Comparison of ENCODE assay signal across 12 cellular contexts in genomic region chr9:35519697-35520403, GRCh38. TPM values are rescaled to one million over a fixed set of nuclear protein-coding genes. Genes with fewer than 3 reads are reported as not detected.
DNase-seq lines count a peak whose midpoint lies in the region; ATAC-seq and TF ChIP-seq lines count a peak whose summit lies in the region.
"Had no signal": no experiment of that assay in that cellular context is flagged by ENCODE, and none has a peak within 500 bp of the region (broad histone marks: within the 10 kb centered on the region; RNA-seq: fewer than 3 reads in every experiment).

No MANE protein-coding gene starts in this region.

- H3K4me2 ChIP-seq in mesenchymal stem cell (ENCODE audit: low read length, poor library complexity, severe bottlenecking) = no peak overlapping the region

- peak overlapping the region; percentile 17 to 46 for H3K18ac ChIP-seq in mesenchymal stem cell (ENCODE audit: low read depth in 1 of 2, low read length in 2 of 2)

- DNase-seq in DMS 273 (lab: John Stamatoyannopoulos, UW; ENCODE audit: unreplicated experiment) = peak; percentile 17
- no peak for DNase-seq in DMS 273 treated with DMSO at 0.1 percent for 48 hours (lab: John Stamatoyannopoulos, UW)
- DNase-seq in caudate nucleus (lab: John Stamatoyannopoulos, UW) = no peak
- no peak for DNase-seq in mesenchymal stem cell
- DNase-seq in tibial artery = no peak
- no peak for DNase-seq in activated effector memory CD4-positive, alpha-beta T cell treated with anti-CD3 and anti-CD28 coated beads, Interleukin-2, amount 50 U/mL, for 16 hours
- no peak for DNase-seq in mucosa of descending colon
- DNase-seq: 8988T; activated effector memory CD4-positive, alpha-beta T cell treated with Interleukin-2 at 50 U/mL for 16 hours; erythroblast; naive B cell had no signal

- peak overlapping the region; percentile 72 for H3K9ac ChIP-seq in mesenchymal stem cell (ENCODE audit: low read length)

- H2AFZ ChIP-seq in mesenchymal stem cell (ENCODE audit: low read depth, low read length) = no peak overlapping the region

- no peak overlapping the region for H4K8ac ChIP-seq in mesenchymal stem cell (ENCODE audit: low read length)

- H3K9me3 ChIP-seq in mesenchymal stem cell (ENCODE audit: control insufficient read depth, low read length) (no peaks in the 10 kb centered on the region), tibial artery (no peaks in the 10 kb centered on the region), mucosa of descending colon (no peaks in the 10 kb centered on the region)

- H3K14ac ChIP-seq in mesenchymal stem cell (ENCODE audit: low read length in 2 of 2) = peak overlapping the region in 1 of 2 experiments; percentile 73

- peak overlapping the region; percentile 93 for H2AK5ac ChIP-seq in mesenchymal stem cell (ENCODE audit: low read length, severe bottlenecking)

- peak overlapping the region; percentile 3 for H4K91ac ChIP-seq in mesenchymal stem cell (ENCODE audit: low read length)

- peak overlapping the region; percentile 3 for H2BK5ac ChIP-seq in mesenchymal stem cell (ENCODE audit: low read depth, low read length, poor library complexity, severe bottlenecking)

- intact Hi-C loops in tibial artery (cut with DNase I; ENCODE audit: low total_unique reads) (no loop called here), mucosa of descending colon (cut with DNase I, micrococcal nuclease) (no loop called here)

- H3K4me3 ChIP-seq in mesenchymal stem cell (ENCODE audit: insufficient read depth in 1 of 2, low read depth in 1 of 2, low read length in 2 of 2) (no peak overlapping the region), tibial artery (no peak overlapping the region), mucosa of descending colon (no peak overlapping the region)

- H3K23ac ChIP-seq in mesenchymal stem cell (ENCODE audit: low read length in 2 of 2) = no peak overlapping the region

- H3K4me1 ChIP-seq in mesenchymal stem cell (ENCODE audit: control insufficient read depth, insufficient read depth, low read depth, low read length) (peaks cover 22% of the 10 kb centered on the region), tibial artery (peaks cover 5 to 100% (median 76%) of the 10 kb centered on the region in 4 donors), mucosa of descending colon (ENCODE audit: low read depth) (no peaks in the 10 kb centered on the region)

- no peak overlapping the region for H2BK15ac ChIP-seq in mesenchymal stem cell (ENCODE audit: low read depth, poor library complexity, severe bottlenecking)

- TF ChIP-seq CTCF in tibial artery (IDR thresholded peaks at IDR 0.05) (no peak), mucosa of descending colon (IDR thresholded peaks at IDR 0.05) (no peak)

- H3K27me3 ChIP-seq in mesenchymal stem cell (ENCODE audit: control insufficient read depth in 1 of 2, insufficient read depth in 1 of 2, low read length in 2 of 2) (no peaks in the 10 kb centered on the region), tibial artery (no peaks in the 10 kb centered on the region)

- peaks cover 4% of the 10 kb centered on the region for H3K79me1 ChIP-seq in mesenchymal stem cell (replicated peaks; ENCODE audit: low read length, poor library complexity, severe bottlenecking)

- H2BK12ac ChIP-seq in mesenchymal stem cell (ENCODE audit: low read length in 2 of 2) = peak overlapping the region in 1 of 2 experiments; percentile 37

- WGBS in mesenchymal stem cell = 96% methylated on average over 1 of the region's 1 CpG

- H3K36me3 ChIP-seq in mesenchymal stem cell (ENCODE audit: control insufficient read depth in 1 of 2, insufficient read depth in 2 of 2, low read depth in 1 of 2, low read length in 2 of 2) = peaks cover 0 to 6% of the 10 kb centered on the region in 2 experiments
- no peaks in the 10 kb centered on the region for H3K36me3 ChIP-seq in tibial artery
- H3K36me3 ChIP-seq in mucosa of descending colon (ENCODE audit: low read depth) = no peaks in the 10 kb centered on the region

- H3K27ac ChIP-seq in caudate nucleus (ENCODE audit: low read depth, low read length) = peak overlapping the region; percentile 94
- peak overlapping the region; percentile 99 for H3K27ac ChIP-seq in mesenchymal stem cell (ENCODE audit: low read length, poor library complexity, severe bottlenecking)
- peak overlapping the region; percentile 84 to 87 for H3K27ac ChIP-seq in tibial artery

- peak overlapping the region in 1 of 2 experiments; percentile 40 for H3K4ac ChIP-seq in mesenchymal stem cell (ENCODE audit: low read depth in 1 of 2, low read length in 2 of 2)

- H2BK120ac ChIP-seq in mesenchymal stem cell (ENCODE audit: low read depth, low read length) = no peak overlapping the region

- ATAC-seq in mucosa of descending colon (no peak), GM21381 (IDR thresholded peaks at IDR 0.05; ENCODE audit: unreplicated experiment) (no peak)

RNA-seq across cellular contexts. Expression of gene RUSC2, which starts 29.9 kb away (rescaled TPM):
- 13.1 TPM for polyA plus RNA-seq in mesenchymal stem cell (2013, experiment 1 of 2)
- polyA plus RNA-seq in mesenchymal stem cell (2013, experiment 2 of 2) = 12.6 TPM
- total RNA-seq in mucosa of descending colon = 10 to 100 TPM in 1 of 3 donors, 1 to 10 TPM in 2; 1.6 to 60.5 (median 6.6) TPM
